ENCODE assay signal across 2 cellular contexts in genomic region chr16:88815901-88816589, GRCh38.
TF ChIP-seq lines count a peak whose summit lies in the region.

No MANE protein-coding gene starts in this region.

TF ChIP-seq in HCT116, 20 proteins besides CTCF, POLR2A, EP300 and RAD21:
- no peak for TF ChIP-seq CEBPB (IDR thresholded peaks at IDR 0.05; ENCODE audit: low read depth)
- TF ChIP-seq CBX3 (IDR thresholded peaks at IDR 0.05; ENCODE audit: low read depth) = no peak
- no peak for TF ChIP-seq ELF1 (IDR thresholded peaks at IDR 0.05; ENCODE audit: borderline replicate concordance, low read depth)
- no peak for TF ChIP-seq EZH2 (IDR thresholded peaks at IDR 0.05)
- no peak for TF ChIP-seq REST (IDR thresholded peaks at IDR 0.05; ENCODE audit: low read depth)
TF ChIP-seq in HCT116: peak in this region for 0.

TF ChIP-seq in SK-N-SH, 30 proteins besides CTCF, POLR2A, EP300 and RAD21:
- TF ChIP-seq EZH2phosphoT487 (IDR thresholded peaks at IDR 0.05; ENCODE audit: borderline replicate concordance, low read depth) = no peak
- peak; percentile 64 for TF ChIP-seq SMC3 (IDR thresholded peaks at IDR 0.05; ENCODE audit: low read depth, low read length)
- TF ChIP-seq USF1 (IDR thresholded peaks at IDR 0.05; ENCODE audit: borderline replicate concordance, low read depth) = no peak
- TF ChIP-seq SIN3A (IDR thresholded peaks at IDR 0.05; ENCODE audit: borderline replicate concordance, low read depth, low read length) = peak; percentile 23; the same call in 1 of the 2 replicates
